Comparison of ENCODE assay signal across 1 cellular context in genomic region chr9:70954607-70955143, GRCh38.
TF ChIP-seq lines count a peak whose summit lies in the region.

No MANE protein-coding gene starts in this region.

TF ChIP-seq in GM23338, 12 proteins besides CTCF, POLR2A, EP300 and RAD21 (continued from another document):
- TF ChIP-seq ETS1 (IDR thresholded peaks at IDR 0.05) (no peak), JUNB (IDR thresholded peaks at IDR 0.05; ENCODE audit: unreplicated experiment) (no peak), EZH2 (IDR thresholded peaks at IDR 0.05; ENCODE audit: low read depth, unreplicated experiment) (no peak), REST (IDR thresholded peaks at IDR 0.05; ENCODE audit: unreplicated experiment) (no peak), ZNF462 (CRISPR knock-in tag; IDR thresholded peaks at IDR 0.05) (no peak), CREB1 (CRISPR knock-in tag; IDR thresholded peaks at IDR 0.05; ENCODE audit: low read depth) (no peak)
